Comparison of ENCODE assay signal across 1 cellular context in the genomic region with DNA sequence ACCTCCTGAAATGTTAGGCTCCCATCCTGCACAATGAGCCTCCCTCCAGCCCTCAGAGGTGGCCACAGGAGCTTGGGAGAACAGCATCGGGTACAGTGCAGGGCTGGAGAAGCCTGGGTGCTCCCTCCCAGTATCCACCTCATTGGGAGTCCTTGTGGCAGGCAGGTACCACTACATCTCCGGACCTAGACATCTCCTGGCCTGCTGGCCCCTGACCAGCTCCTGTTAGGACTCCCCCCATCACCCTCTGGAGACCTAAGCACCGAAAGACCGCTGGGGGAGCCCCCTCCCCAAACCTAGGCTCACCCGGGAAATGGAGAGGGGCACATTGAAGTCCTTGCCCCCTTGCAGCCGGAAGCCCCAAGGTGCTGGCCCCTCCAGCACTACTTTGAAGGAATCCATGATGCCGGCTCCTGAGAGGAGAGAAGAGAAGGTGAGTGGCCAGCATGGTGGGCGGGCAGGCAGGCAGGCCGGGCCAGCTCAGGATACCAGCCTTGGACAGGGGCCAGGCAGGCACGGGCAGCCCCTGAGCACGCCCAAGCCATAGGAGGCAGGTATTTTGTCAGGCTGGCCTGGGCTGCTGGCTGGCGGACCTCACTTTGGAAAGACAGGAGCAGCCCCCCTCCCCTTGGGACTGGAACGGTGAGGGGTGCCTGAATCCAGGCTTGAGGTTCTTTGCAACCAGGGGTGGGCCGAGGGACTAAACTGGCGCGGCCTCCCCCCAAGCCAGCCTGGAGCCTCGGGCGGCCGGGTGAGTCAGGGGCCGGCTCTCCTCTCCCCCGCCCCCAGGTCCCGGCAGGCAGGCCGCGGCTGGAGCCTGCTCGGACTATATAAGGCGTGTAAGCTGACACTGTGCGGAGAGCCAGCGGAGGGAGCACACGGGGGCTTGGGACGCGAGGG.
TF ChIP-seq lines count a peak whose summit lies in the region.

No MANE protein-coding gene starts in this region.

TF ChIP-seq in GM12878, 131 proteins besides CTCF, POLR2A, EP300 and RAD21:
- peak in 1 of 2 experiments; percentile 77; a peak in 3 of 4 replicates for TF ChIP-seq SRF (IDR thresholded peaks at IDR 0.05; ENCODE audit: low read depth in 2 of 2, low read length in 2 of 2)
- TF ChIP-seq BHLHE40 (IDR thresholded peaks at IDR 0.05; ENCODE audit: borderline replicate concordance in 1 of 2, low read depth in 2 of 2, low read length in 1 of 2), result peak in 1 of 2 experiments; percentile 48; a peak in 1 of 4 replicates
- TF ChIP-seq, protein P1, sequence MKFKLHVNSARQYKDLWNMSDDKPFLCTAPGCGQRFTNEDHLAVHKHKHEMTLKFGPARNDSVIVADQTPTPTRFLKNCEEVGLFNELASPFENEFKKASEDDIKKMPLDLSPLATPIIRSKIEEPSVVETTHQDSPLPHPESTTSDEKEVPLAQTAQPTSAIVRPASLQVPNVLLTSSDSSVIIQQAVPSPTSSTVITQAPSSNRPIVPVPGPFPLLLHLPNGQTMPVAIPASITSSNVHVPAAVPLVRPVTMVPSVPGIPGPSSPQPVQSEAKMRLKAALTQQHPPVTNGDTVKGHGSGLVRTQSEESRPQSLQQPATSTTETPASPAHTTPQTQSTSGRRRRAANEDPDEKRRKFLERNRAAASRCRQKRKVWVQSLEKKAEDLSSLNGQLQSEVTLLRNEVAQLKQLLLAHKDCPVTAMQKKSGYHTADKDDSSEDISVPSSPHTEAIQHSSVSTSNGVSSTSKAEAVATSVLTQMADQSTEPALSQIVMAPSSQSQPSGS (IDR thresholded peaks at IDR 0.05; ENCODE audit: low read length), result no peak
TF ChIP-seq in GM12878: peak in this region for 2.
